8 cellular contexts compared by ENCODE assay signal in the genomic region with DNA sequence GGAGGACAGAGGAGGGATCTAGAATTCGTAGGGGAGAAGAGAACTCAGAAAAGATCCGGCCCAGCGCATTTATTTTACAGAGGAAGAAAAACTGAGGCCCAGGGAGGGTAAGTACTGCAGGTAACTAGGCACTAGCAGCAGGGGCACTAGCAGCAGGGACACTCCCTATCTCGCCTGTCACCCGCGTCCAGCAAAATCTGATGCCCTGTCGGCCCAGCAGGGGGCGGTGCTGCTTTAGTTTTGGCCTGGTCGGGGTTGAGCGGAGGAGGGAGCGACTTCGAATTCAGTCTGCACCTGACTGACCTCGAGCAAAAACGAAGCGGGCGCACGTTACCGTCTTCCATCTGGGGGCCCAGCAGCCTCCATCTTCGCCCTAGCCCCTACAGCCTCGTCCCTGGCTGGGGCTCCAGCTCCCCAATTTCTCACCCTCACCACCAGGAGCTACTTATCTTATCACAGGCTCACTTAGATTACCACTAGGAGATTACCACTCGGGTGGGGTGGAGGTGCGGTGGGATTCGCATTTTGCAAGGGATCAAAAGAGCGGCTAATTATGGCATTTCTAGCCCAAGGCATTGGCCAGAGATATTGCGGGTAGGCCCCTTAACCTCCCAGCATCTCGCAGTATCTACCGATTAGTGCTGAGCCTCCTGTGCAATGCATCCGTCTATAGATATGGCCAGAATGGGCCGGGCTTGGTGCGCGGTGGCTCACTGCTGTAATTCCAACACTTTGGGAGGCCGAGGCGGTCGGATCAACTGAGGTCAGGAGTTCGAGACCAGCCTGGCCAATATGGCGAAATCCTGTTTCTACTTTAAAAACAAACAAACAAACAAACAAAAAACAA. TPM values are rescaled to one million over a fixed set of nuclear protein-coding genes. Genes with fewer than 3 reads are reported as not detected.
DNase-seq lines count a peak whose midpoint lies in the region; ATAC-seq, FAIRE-seq and TF ChIP-seq lines count a peak whose summit lies in the region.

No MANE protein-coding gene starts in this region.

- peak; percentile 90 for TF ChIP-seq CTCF in colonic mucosa (IDR thresholded peaks at IDR 0.05)

- H3K27ac ChIP-seq in colonic mucosa = no peak overlapping the region

- H3K9ac ChIP-seq in colonic mucosa (ENCODE audit: low read depth in 2 of 2, low read length in 2 of 2) = peak overlapping the region; percentile 16 to 61

- DNase-seq in AG20443 (ENCODE audit: low spot score) (peak; percentile 95), GM19239 (ENCODE audit: insufficient read length, low spot score) (peak; percentile 93), NCI-H510A (lab: John Stamatoyannopoulos, UW) (peak; percentile 46), colonic mucosa (peak; percentile 93), left colon (peak; percentile 83 to 88)
- peak; percentile 85 to 93 for DNase-seq in activated CD4-positive, alpha-beta T cell treated with anti-CD3 and anti-CD28 coated beads for 4 hours
- peak; percentile 67 to 90 (median 86) for DNase-seq in stimulated activated CD4-positive, alpha-beta T cell treated with anti-CD3 and anti-CD28 coated beads, Interleukin-1b, Interleukin-23, amount 100 ng/mL, for 24 hours (ENCODE audit: low read depth in 4 of 4, low spot score in 1 of 4)

- H3K27me3 ChIP-seq in colonic mucosa = peaks cover 17% of the 10 kb centered on the region

- no peaks in the 10 kb centered on the region for H3K4me1 ChIP-seq in colonic mucosa

- peak overlapping the region; percentile 34 for H3K4me3 ChIP-seq in colonic mucosa

- no peaks in the 10 kb centered on the region for H3K36me3 ChIP-seq in colonic mucosa

- peak; percentile 90 for FAIRE-seq in GM19239 (lab: Jason Lieb, UNC)

- no peaks in the 10 kb centered on the region for H3K9me3 ChIP-seq in colonic mucosa

- intact Hi-C loops in colonic mucosa (cut with DNase I) (no loop called here), left colon (cut with DNase I, micrococcal nuclease) (no loop called here)

- peak; percentile 91 for ATAC-seq in HG03442 (IDR thresholded peaks at IDR 0.05; ENCODE audit: unreplicated experiment)
- peak; percentile 96 for ATAC-seq in left colon

RNA-seq across cellular contexts. Expression of a gene that starts 17.8 kb away (rescaled TPM):
- total RNA-seq in colonic mucosa (1 to 10 TPM; 1.2 to 1.6 TPM), left colon (1 to 10 TPM; 1.6 to 3.2 TPM)

RNA-seq across cellular contexts. Expression of a gene that starts 53.1 kb away (rescaled TPM):
- total RNA-seq in colonic mucosa = 1 to 10 TPM; 1.5 to 1.8 TPM
- 1 to 10 TPM; 1.3 TPM for total RNA-seq in left colon
